Comparison of ENCODE assay signal across 17 cellular contexts in genomic region chr1:244339776-244340175, GRCh38.
"Had no signal": no experiment of that assay in that cellular context is flagged by ENCODE, and none has a peak within 500 bp of the region (broad histone marks: within the 10 kb centered on the region; RNA-seq: fewer than 3 reads in every experiment).

No MANE protein-coding gene starts in this region.

- ATAC-seq: body of pancreas; sciatic nerve; SK-N-SH treated with all-trans-retinoic acid at 6 μM for 48 hours; stimulated activated naive B cell treated with anti-CD40 and anti-IgM and Interleukin-4, amounts not matched to agents 10 μg/mL and 1 μg/mL and 100 μg/mL, for 72 hours had no signal

- H3K9me3 Mint-ChIP-seq: central memory CD8-positive, alpha-beta T cell; dendritic cell treated with granulocyte-macrophage colony-stimulating factor and Interleukin-4, amounts not matched to agents 40 ng/mL and 50 ng/mL, for 4 days; stimulated activated naive B cell treated with anti-CD40 and anti-IgM and Interleukin-4, amounts not matched to agents 10 μg/mL and 1 μg/mL and 100 μg/mL, for 72 hours had no signal

- H3K9me3 ChIP-seq: adrenal gland, body of pancreas, prostate gland, spleen, suprapubic skin, upper lobe of left lung had no signal

- H3K27ac ChIP-seq: adrenal gland, body of pancreas, prostate gland, spleen, suprapubic skin, upper lobe of left lung had no signal

- H3K27me3 Mint-ChIP-seq: dendritic cell treated with granulocyte-macrophage colony-stimulating factor and Interleukin-4, amounts not matched to agents 40 ng/mL and 50 ng/mL, for 4 days had no signal

- H3K4me3 Mint-ChIP-seq: central memory CD8-positive, alpha-beta T cell; dendritic cell treated with granulocyte-macrophage colony-stimulating factor and Interleukin-4, amounts not matched to agents 40 ng/mL and 50 ng/mL, for 4 days; naive B cell; stimulated activated naive B cell treated with anti-CD40 and anti-IgM and Interleukin-4, amounts not matched to agents 10 μg/mL and 1 μg/mL and 100 μg/mL, for 72 hours had no signal

- H3K4me3 ChIP-seq: adrenal gland, body of pancreas, prostate gland, spleen, suprapubic skin, upper lobe of left lung had no signal

- DNase-seq: activated CD4-positive, alpha-beta T cell treated with anti-CD3 and anti-CD28 coated beads for 1 hour; activated naive CD4-positive, alpha-beta T cell treated with anti-CD3 and anti-CD28 coated beads, Interleukin-2, amount 50 U/mL, for 16 hours; adrenal gland; body of pancreas; hippocampal formation; midbrain; naive B cell; spleen; stimulated activated CD4-positive, alpha-beta T cell treated with anti-CD3 and anti-CD28 coated beads, Interleukin-2, amount 100 ng/mL, for 24 hours; stimulated activated naive B cell treated with anti-CD40 and anti-IgM and Interleukin-4, amounts not matched to agents 10 μg/mL and 1 μg/mL and 100 μg/mL, for 72 hours had no signal

- H3K4me1 ChIP-seq: adrenal gland, body of pancreas, prostate gland had no signal

- H3K36me3 ChIP-seq: adrenal gland, prostate gland, spleen, suprapubic skin, upper lobe of left lung had no signal

- H3K36me3 Mint-ChIP-seq: naive B cell; stimulated activated naive B cell treated with anti-CD40 and anti-IgM and Interleukin-4, amounts not matched to agents 10 μg/mL and 1 μg/mL and 100 μg/mL, for 72 hours had no signal

- H3K27me3 ChIP-seq: adrenal gland, body of pancreas, spleen, suprapubic skin, upper lobe of left lung had no signal

- H3K4me1 Mint-ChIP-seq: naive B cell had no signal

- H3K27ac Mint-ChIP-seq: dendritic cell treated with granulocyte-macrophage colony-stimulating factor and Interleukin-4, amounts not matched to agents 40 ng/mL and 50 ng/mL, for 4 days; stimulated activated naive B cell treated with anti-CD40 and anti-IgM and Interleukin-4, amounts not matched to agents 10 μg/mL and 1 μg/mL and 100 μg/mL, for 72 hours had no signal
